ENCODE assay signal across 7 cellular contexts in genomic region chr1:30095051-30095450, GRCh38.
"Had no signal": no experiment of that assay in that cellular context is flagged by ENCODE, and none has a peak within 500 bp of the region (broad histone marks: within the 10 kb centered on the region; RNA-seq: fewer than 3 reads in every experiment).

No MANE protein-coding gene starts in this region.

- DNase-seq: IMR-90, KBM-7, KG1 had no signal

- H3K4me3 ChIP-seq: K562 had no signal

- H3K36me3 Mint-ChIP-seq: IgD-negative memory B cell had no signal

- H3K4me1 Mint-ChIP-seq: IgD-negative memory B cell had no signal

- H3K4me3 Mint-ChIP-seq: IgD-negative memory B cell had no signal

- H3K27ac ChIP-seq: HL-60 had no signal

- H3K27me3 Mint-ChIP-seq: IgD-negative memory B cell had no signal

- ATAC-seq: HepG2, K562 had no signal
